ENCODE assay signal across 14 cellular contexts in the genomic region with DNA sequence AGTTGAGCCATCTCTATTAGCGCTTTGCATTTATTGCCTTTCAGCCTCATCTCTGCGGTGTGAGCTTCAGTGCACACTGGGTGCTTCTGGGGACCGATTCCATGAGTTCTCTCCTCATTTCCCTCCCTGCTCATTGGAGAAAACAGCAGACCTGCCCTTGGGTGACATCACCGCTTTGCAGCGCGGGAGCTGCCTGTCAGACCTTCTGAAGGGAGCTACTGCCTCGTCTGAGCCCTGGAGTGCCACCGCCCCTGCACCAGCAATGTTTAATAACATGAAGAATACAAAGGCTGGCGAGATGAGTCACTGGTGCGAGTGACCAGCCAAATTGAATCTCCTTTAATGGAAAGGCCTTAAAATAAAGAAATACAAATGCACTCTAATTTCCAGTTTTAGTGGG. TPM values are rescaled to one million over a fixed set of nuclear protein-coding genes. Genes with fewer than 3 reads are reported as not detected.
DNase-seq lines count a peak whose midpoint lies in the region; ATAC-seq and TF ChIP-seq lines count a peak whose summit lies in the region.
"Had no signal": no experiment of that assay in that cellular context is flagged by ENCODE, and none has a peak within 500 bp of the region (broad histone marks: within the 10 kb centered on the region; RNA-seq: fewer than 3 reads in every experiment).

No MANE protein-coding gene starts in this region.

- H3K27me3 Mint-ChIP-seq in brain (peaks cover 8% of the 10 kb centered on the region), neural crest cell (ENCODE audit: low read depth) (peaks cover 13% of the 10 kb centered on the region)
- H3K27me3 Mint-ChIP-seq in activated naive CD8-positive, alpha-beta T cell treated with anti-CD3 and anti-CD28 coated beads for 36 hours = peaks cover 57% of the 10 kb centered on the region

- H3K27ac Mint-ChIP-seq in brain (peak overlapping the region in 3 of 5 experiments; percentile 22 to 88 (median 67)), neural crest cell (ENCODE audit: unreplicated experiment) (no peak overlapping the region)
- H3K27ac Mint-ChIP-seq in activated naive CD8-positive, alpha-beta T cell treated with anti-CD3 and anti-CD28 coated beads for 36 hours = no peak overlapping the region

- no peak for TF ChIP-seq CTCF in brain (conservative IDR thresholded peaks at IDR 0.05)
- TF ChIP-seq CTCF in neural crest cell (conservative IDR thresholded peaks at IDR 0.05) = no peak

- H3K9me3 Mint-ChIP-seq in brain (peaks cover 4 to 11% (median 7%) of the 10 kb centered on the region in 5 experiments), neural crest cell (peaks cover 2% of the 10 kb centered on the region)
- H3K9me3 Mint-ChIP-seq in activated naive CD8-positive, alpha-beta T cell treated with anti-CD3 and anti-CD28 coated beads for 36 hours = peaks cover 7% of the 10 kb centered on the region

- no peaks in the 10 kb centered on the region for H3K36me3 Mint-ChIP-seq in brain
- H3K36me3 Mint-ChIP-seq in neural crest cell (ENCODE audit: low read depth) = no peaks in the 10 kb centered on the region
- peaks cover 6% of the 10 kb centered on the region for H3K36me3 Mint-ChIP-seq in activated naive CD8-positive, alpha-beta T cell treated with anti-CD3 and anti-CD28 coated beads for 36 hours

- no peak for ATAC-seq in GM21576 (IDR thresholded peaks at IDR 0.05; ENCODE audit: unreplicated experiment)
- no peak for ATAC-seq in HG02840 (IDR thresholded peaks at IDR 0.05; ENCODE audit: low FRiP score, unreplicated experiment)
- ATAC-seq: right cardiac atrium had no signal

- H3K4me3 Mint-ChIP-seq in brain (peak overlapping the region in 1 of 5 experiments; percentile 37), neural crest cell (no peak overlapping the region)
- no peak overlapping the region for H3K4me3 Mint-ChIP-seq in activated naive CD8-positive, alpha-beta T cell treated with anti-CD3 and anti-CD28 coated beads for 36 hours

- H3K4me1 Mint-ChIP-seq in brain (peaks cover 9% of the 10 kb centered on the region), neural crest cell (no peaks in the 10 kb centered on the region)
- peaks cover 5% of the 10 kb centered on the region for H3K4me1 Mint-ChIP-seq in activated naive CD8-positive, alpha-beta T cell treated with anti-CD3 and anti-CD28 coated beads for 36 hours

- DNase-seq in EL = peak; percentile 22
- peak; percentile 85 for DNase-seq in NCI-H146 (lab: John Stamatoyannopoulos, UW)
- DNase-seq in neural crest cell (ENCODE audit: low read depth, low spot score) = peak; percentile 1
- no peak for DNase-seq in stimulated activated CD4-positive, alpha-beta T cell treated with anti-CD3 and anti-CD28 coated beads, Interleukin-2, amount 100 ng/mL, for 48 hours
- no peak for DNase-seq in activated naive CD8-positive, alpha-beta T cell treated with anti-CD3 and anti-CD28 coated beads for 36 hours
- DNase-seq: activated CD4-positive, alpha-beta T cell treated with anti-CD3 and anti-CD28 coated beads, Interleukin-2, amount 50 U/mL, for 1 hour; activated naive CD4-positive, alpha-beta T cell; IMR-90; midbrain; NCI-H2081; right cardiac atrium had no signal

RNA-seq across cellular contexts. Expression of a gene that starts 30.3 kb away (rescaled TPM):
- 23.9 TPM for polyA plus RNA-seq in brain (ENCODE audit: insufficient read depth, low read depth, low replicate concordance)
- total RNA-seq in neural crest cell = 6.9 and 7.6 TPM in 2 replicates
- 1 to 10 TPM; 3.8 to 5.1 TPM for total RNA-seq in activated naive CD8-positive, alpha-beta T cell treated with anti-CD3 and anti-CD28 coated beads for 36 hours

Comparison
In these comparisons a context has a peak if more than half of its experiments do, and no peak if none do; other contexts are left out.
1. DNase-seq: peak in EL (single experiment), NCI-H146 (single experiment) and neural crest cell (single experiment); none in stimulated activated CD4-positive, alpha-beta T cell treated with anti-CD3 and anti-CD28 coated beads, Interleukin-2, amount 100 ng/mL, for 48 hours (0 of 2) and activated naive CD8-positive, alpha-beta T cell treated with anti-CD3 and anti-CD28 coated beads for 36 hours (single experiment).
2. H3K27ac Mint-ChIP-seq: peak in brain (3 of 5); none in neural crest cell (single experiment) and activated naive CD8-positive, alpha-beta T cell treated with anti-CD3 and anti-CD28 coated beads for 36 hours (single experiment).